8 cellular contexts compared by ENCODE assay signal in the genomic region with DNA sequence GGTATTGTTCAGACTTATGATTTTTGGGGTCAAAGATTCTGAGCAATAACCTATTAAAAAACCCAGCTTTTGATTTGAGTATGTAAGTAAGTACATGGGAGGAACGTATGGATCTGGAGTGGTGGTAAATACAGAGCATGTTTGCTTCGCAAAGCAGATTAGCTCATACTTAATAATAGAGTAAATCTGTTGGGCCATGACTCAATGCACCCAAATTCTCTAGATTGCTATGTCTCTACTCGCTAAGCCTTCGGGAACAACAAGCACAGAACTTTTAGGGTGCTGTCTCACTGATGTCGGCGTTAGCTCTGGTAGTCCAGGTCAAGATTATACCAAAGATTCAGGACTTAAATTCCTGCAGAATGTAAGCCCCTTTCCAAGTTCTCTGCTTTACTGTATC. TPM values are rescaled to one million over a fixed set of nuclear protein-coding genes. Genes with fewer than 3 reads are reported as not detected.
DNase-seq lines count a peak whose midpoint lies in the region; ATAC-seq and TF ChIP-seq lines count a peak whose summit lies in the region.

No MANE protein-coding gene starts in this region.

- H3K9me3 ChIP-seq in Peyer's patch (no peaks in the 10 kb centered on the region), esophagus muscularis mucosa (no peaks in the 10 kb centered on the region)

- ATAC-seq in GM18867 (IDR thresholded peaks at IDR 0.05; ENCODE audit: unreplicated experiment), result no peak
- no peak for ATAC-seq in left colon

- H3K36me3 ChIP-seq in Peyer's patch, result peaks cover 0 to 3% (median 0%) of the 10 kb centered on the region in 3 donors
- H3K36me3 ChIP-seq in esophagus muscularis mucosa, result peaks cover 0 to 3% (median 3%) of the 10 kb centered on the region in 4 donors

- WGBS in esophagus muscularis mucosa, result 77% methylated on average over 6 of the region's 6 CpGs

- no peak for TF ChIP-seq POLR2A in Peyer's patch (IDR thresholded peaks at IDR 0.05)
- TF ChIP-seq POLR2A in esophagus muscularis mucosa (IDR thresholded peaks at IDR 0.05; ENCODE audit: low read depth), result no peak

- peak overlapping the region in 3 of 4 donors; percentile 70 to 85 (median 78) for H3K27ac ChIP-seq in Peyer's patch
- peak overlapping the region; percentile 78 to 92 (median 84) for H3K27ac ChIP-seq in esophagus muscularis mucosa (replicated peaks in 1 of 4)

- H3K4me1 ChIP-seq in Peyer's patch, result peaks cover 0 to 23% (median 1%) of the 10 kb centered on the region in 4 donors
- peaks cover 15 to 34% (median 28%) of the 10 kb centered on the region in 4 donors for H3K4me1 ChIP-seq in esophagus muscularis mucosa

- no peaks in the 10 kb centered on the region for H3K27me3 ChIP-seq in Peyer's patch
- H3K27me3 ChIP-seq in esophagus muscularis mucosa, result no peaks in the 10 kb centered on the region

- H3K4me3 ChIP-seq in Peyer's patch (peak overlapping the region in 3 of 4 donors; percentile 82 to 88 (median 83)), esophagus muscularis mucosa (peak overlapping the region; percentile 77 to 92 (median 87)), retinal pigment epithelial cell (ENCODE audit: low read length) (peak overlapping the region; percentile 89)

- TF ChIP-seq CTCF in Peyer's patch (IDR thresholded peaks at IDR 0.05), result no peak
- TF ChIP-seq CTCF in esophagus muscularis mucosa (IDR thresholded peaks at IDR 0.05), result no peak
- TF ChIP-seq CTCF in retinal pigment epithelial cell (conservative IDR thresholded peaks at IDR 0.05; ENCODE audit: low read depth, low read length), result no peak

- DNase-seq in ELR (ENCODE audit: low read depth) (peak; percentile 45), Peyer's patch (no peak), esophagus muscularis mucosa (ENCODE audit: extremely low spot score) (no peak), retinal pigment epithelial cell (ENCODE audit: low read depth) (no peak), SHP77 treated with DMSO at 0.1 percent for 48 hours (lab: John Stamatoyannopoulos, UW) (no peak), NCI-H1092 treated with DMSO at 0.1 percent for 48 hours (lab: John Stamatoyannopoulos, UW) (no peak), left colon (no peak)

- TF ChIP-seq EP300 in esophagus muscularis mucosa (IDR thresholded peaks at IDR 0.05), result no peak

- intact Hi-C loops in esophagus muscularis mucosa (cut with DNase I), result no loop called here
- intact Hi-C loops in left colon (cut with DNase I, micrococcal nuclease), result no loop called here

RNA-seq across cellular contexts. Expression of gene MINPP1, which starts 0.8 kb away (rescaled TPM):
- total RNA-seq in Peyer's patch, result 10 to 100 TPM in 3 of 4 donors, 1 to 10 TPM in 1; 5.8 to 35.2 (median 20.6) TPM
- 10 to 100 TPM in 2 of 4 donors, 1 to 10 TPM in 2; 8.1 to 13.3 (median 11.0) TPM for total RNA-seq in esophagus muscularis mucosa
- total RNA-seq in left colon, result 10 to 100 TPM; 28.2 to 34.3 TPM
